Comparison of ENCODE assay signal across 9 cellular contexts in the genomic region with DNA sequence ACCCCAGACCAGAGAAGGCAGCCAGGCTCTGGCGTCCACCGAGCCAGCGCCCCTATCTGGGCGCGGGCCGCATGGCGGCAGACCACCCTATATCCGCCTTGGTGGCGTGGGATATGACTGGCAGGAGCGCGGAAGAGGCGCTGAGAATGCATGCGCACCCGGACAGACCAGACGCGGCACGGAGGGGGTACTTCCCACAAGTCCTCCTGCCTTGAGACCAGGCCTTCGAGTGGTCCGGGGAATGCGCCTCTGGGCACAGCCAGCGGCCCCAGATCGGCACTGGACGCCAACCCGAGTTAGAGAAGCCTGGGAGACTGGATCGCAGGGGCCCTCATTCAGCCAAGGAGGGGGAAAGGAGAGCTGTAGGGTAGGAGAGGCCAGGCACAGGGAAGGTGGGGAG. TPM values are rescaled to one million over a fixed set of nuclear protein-coding genes. Genes with fewer than 3 reads are reported as not detected.
DNase-seq lines count a peak whose midpoint lies in the region; ATAC-seq, FAIRE-seq and TF ChIP-seq lines count a peak whose summit lies in the region.
"Had no signal": no experiment of that assay in that cellular context is flagged by ENCODE, and none has a peak within 500 bp of the region (broad histone marks: within the 10 kb centered on the region; RNA-seq: fewer than 3 reads in every experiment).

No MANE protein-coding gene starts in this region.

- peak overlapping the region; percentile 80 for H3K4me2 ChIP-seq in neural progenitor cell

- TF ChIP-seq CTCF in D721Med (IDR thresholded peaks at IDR 0.05; ENCODE audit: insufficient read depth, missing control alignments) = no peak
- no peak for TF ChIP-seq CTCF in neural progenitor cell (IDR thresholded peaks at IDR 0.05)

- H3K9ac ChIP-seq in HUES64 (ENCODE audit: low read depth, low read length) (no peak overlapping the region), neural progenitor cell (no peak overlapping the region)

- H3K27me3 Mint-ChIP-seq in neural progenitor cell (ENCODE audit: insufficient read depth, low read depth) = peaks cover 61% of the 10 kb centered on the region

- H3K9me3 ChIP-seq in HUES64 (ENCODE audit: insufficient read depth, low read depth, low read length) (no peaks in the 10 kb centered on the region), neural progenitor cell (ENCODE audit: low read depth) (no peaks in the 10 kb centered on the region)
- H3K9me3 ChIP-seq: spleen had no signal

- H3K36me3 ChIP-seq in HUES64 (ENCODE audit: insufficient read depth, low read length) = no peaks in the 10 kb centered on the region
- H3K36me3 ChIP-seq in neural progenitor cell = no peaks in the 10 kb centered on the region
- H3K36me3 ChIP-seq: spleen had no signal

- H3K27me3 ChIP-seq in HUES64 (ENCODE audit: insufficient read depth, low read length) (peaks cover 93% of the 10 kb centered on the region), neural progenitor cell (peaks cover 99% of the 10 kb centered on the region)

- 4% methylated on average over 25 of the region's 25 CpGs for WGBS in HUES64

- ATAC-seq in left cardiac atrium (peak; percentile 5 to 6), GM21737 (IDR thresholded peaks at IDR 0.05; ENCODE audit: unreplicated experiment) (no peak)

- DNase-seq in D721Med (ENCODE audit: insufficient read length, low spot score) (peak; percentile 15), left cardiac atrium (no peak), neural progenitor cell (ENCODE audit: low spot score) (no peak), NCI-H146 treated with DMSO at 0.1 percent for 48 hours (lab: John Stamatoyannopoulos, UW; ENCODE audit: unreplicated experiment) (no peak)
- no peak for DNase-seq in effector CD8-positive, alpha-beta T cell (lab: John Stamatoyannopoulos, UW)

- H3F3A ChIP-seq in neural progenitor cell (ENCODE audit: low read depth) = peaks cover 30% of the 10 kb centered on the region

- H3K4me3 Mint-ChIP-seq in neural progenitor cell = peak overlapping the region; percentile 82
- H3K4me3 Mint-ChIP-seq: activated CD4-positive, alpha-beta memory T cell treated with anti-CD3 and anti-CD28 coated beads for 36 hours had no signal

- H3K79me2 ChIP-seq in neural progenitor cell (ENCODE audit: low read depth) = no peaks in the 10 kb centered on the region

- no peak for FAIRE-seq in D721Med (lab: Jason Lieb, UNC)

- H3K27ac ChIP-seq in HUES64 (ENCODE audit: low read depth, low read length) (no peak overlapping the region), neural progenitor cell (no peak overlapping the region)
- H3K27ac ChIP-seq: spleen had no signal

- no peaks in the 10 kb centered on the region for H3K9me3 Mint-ChIP-seq in neural progenitor cell
- H3K9me3 Mint-ChIP-seq: activated CD4-positive, alpha-beta memory T cell treated with anti-CD3 and anti-CD28 coated beads for 36 hours had no signal

- H2AFZ ChIP-seq in neural progenitor cell (replicated peaks) = no peak overlapping the region

- H3K27ac Mint-ChIP-seq in neural progenitor cell = peak overlapping the region; percentile 29
- H3K27ac Mint-ChIP-seq: activated CD4-positive, alpha-beta memory T cell treated with anti-CD3 and anti-CD28 coated beads for 36 hours had no signal

- H4K20me1 ChIP-seq in neural progenitor cell (ENCODE audit: low read depth) = peaks cover 61% of the 10 kb centered on the region

- intact Hi-C loops in left cardiac atrium (cut with DNase I) = loop anchor here (5.0 kb wide), 2 partner anchors 81 to 171 kb away; no protein-coding TSS in a partner anchor

- H3K4me1 Mint-ChIP-seq in neural progenitor cell = peaks cover 35% of the 10 kb centered on the region

- peaks cover 15% of the 10 kb centered on the region; the same call in 1 of the 2 replicates for H3K4me1 ChIP-seq in HUES64 (ENCODE audit: insufficient read depth, low read length)
- H3K4me1 ChIP-seq in neural progenitor cell = peaks cover 39% of the 10 kb centered on the region

- no peaks in the 10 kb centered on the region for H3K36me3 Mint-ChIP-seq in neural progenitor cell
- H3K36me3 Mint-ChIP-seq: activated CD4-positive, alpha-beta memory T cell treated with anti-CD3 and anti-CD28 coated beads for 36 hours had no signal

- H3K4me3 ChIP-seq in HUES64 (ENCODE audit: low read length) (peak overlapping the region; percentile 23), neural progenitor cell (peak overlapping the region; percentile 40)

RNA-seq across cellular contexts. Expression of a gene that starts 2.5 kb away (rescaled TPM):
- 1.1 TPM for polyA plus RNA-seq in HUES64 (2013, experiment 1 of 2)
- 1.0 TPM for polyA plus RNA-seq in HUES64 (2013, experiment 2 of 2)
- total RNA-seq in left cardiac atrium (1 to 10 TPM in 1 of 2 donors, under 1 TPM in 1; 0.81 to 1.8 TPM), neural progenitor cell (ENCODE audit: low replicate concordance) (0.19 and 0.50 TPM in 2 replicates)
- total RNA-seq: activated CD4-positive, alpha-beta memory T cell treated with anti-CD3 and anti-CD28 coated beads for 36 hours had no signal
